ENCODE assay signal across 16 cellular contexts in the genomic region with DNA sequence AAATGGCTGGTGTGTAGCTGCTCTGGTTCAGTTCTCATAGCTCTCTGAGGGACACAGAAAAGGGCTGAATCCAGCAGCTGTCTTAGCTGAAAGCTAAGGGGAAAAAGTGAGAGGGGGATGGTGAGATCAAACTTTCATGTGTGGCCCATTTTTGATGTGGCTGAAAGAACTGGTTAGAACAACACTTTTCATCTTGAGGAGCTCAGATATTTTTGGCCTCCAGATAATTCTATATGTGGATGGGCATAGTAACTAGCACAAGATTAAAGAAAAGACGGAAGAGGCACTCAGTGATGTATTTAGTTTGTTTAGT.
DNase-seq lines count a peak whose midpoint lies in the region; ATAC-seq and TF ChIP-seq lines count a peak whose summit lies in the region.
"Had no signal": no experiment of that assay in that cellular context is flagged by ENCODE, and none has a peak within 500 bp of the region (broad histone marks: within the 10 kb centered on the region; RNA-seq: fewer than 3 reads in every experiment).

No MANE protein-coding gene starts in this region.

- CTCF ChIA-PET in activated naive CD4-positive, alpha-beta T cell treated with anti-CD3 and anti-CD28 coated beads, Interleukin-2, amount 10 ng/mL, durations not matched to agents 7 days and 5 days (lab: Charles Lee), result interaction anchor here (0.8 to 2.4 kb wide), 3 partner anchors 9 to 113 kb away, joined by 3 to 7 read pairs (median 5); no protein-coding TSS in a partner anchor

- DNase-seq in activated naive CD4-positive, alpha-beta T cell treated with anti-CD3 and anti-CD28 coated beads, Interleukin-2, amount 10 ng/mL, durations not matched to agents 7 days and 5 days, result peak; percentile 35
- no peak for DNase-seq in activated naive CD4-positive, alpha-beta T cell (lab: John Stamatoyannopoulos, UW)
- DNase-seq in effector memory CD8-positive, alpha-beta T cell, result no peak
- DNase-seq in tibial nerve (ENCODE audit: low spot score in 2 of 2) (no peak), NOMO-1 treated with dmso at 0.1 percent for 144 hours (lab: John Stamatoyannopoulos, UW; ENCODE audit: unreplicated experiment) (no peak), DMS79 (lab: John Stamatoyannopoulos, UW) (no peak), NCI-H128 (lab: John Stamatoyannopoulos, UW; ENCODE audit: unreplicated experiment) (no peak)
- DNase-seq: DMS 273 treated with DMSO at 0.1 percent for 48 hours, endodermal cell, GOT3, left ventricle myocardium superior, NCI-H2171 treated with DMSO at 0.1 percent for 48 hours, psoas muscle, T-helper 9 cell had no signal

- H3K4me1 ChIP-seq in OCI-LY3 (ENCODE audit: low read length) (peaks cover 71% of the 10 kb centered on the region), tibial nerve (peaks cover 0 to 25% (median 8%) of the 10 kb centered on the region in 4 donors)
- H3K4me1 ChIP-seq: psoas muscle had no signal

- H4K20me1 ChIP-seq in OCI-LY3 (ENCODE audit: insufficient read depth, low read length), result no peaks in the 10 kb centered on the region

- peak overlapping the region; percentile 71 for H3K4me2 ChIP-seq in OCI-LY3 (ENCODE audit: low read length)

- no peak for TF ChIP-seq EP300 in tibial nerve (IDR thresholded peaks at IDR 0.05)

- H2AFZ ChIP-seq in OCI-LY3 (ENCODE audit: low read depth, low read length), result peak overlapping the region; percentile 20

- TF ChIP-seq POLR2A in tibial nerve (IDR thresholded peaks at IDR 0.05), result no peak

- WGBS in tibial nerve, 2 donors, result 55 to 56% methylated on average over 1 of the region's 1 CpG

- no peak for TF ChIP-seq CTCF in OCI-LY3 (IDR thresholded peaks at IDR 0.05; ENCODE audit: low read depth, low read length)
- TF ChIP-seq CTCF in tibial nerve (IDR thresholded peaks at IDR 0.05), result no peak

- no peaks in the 10 kb centered on the region for H3K79me2 ChIP-seq in OCI-LY3 (ENCODE audit: low read length)

- no peaks in the 10 kb centered on the region for H3K9me3 Mint-ChIP-seq in activated naive CD4-positive, alpha-beta T cell treated with anti-CD3 and anti-CD28 coated beads, Interleukin-2, amount 10 ng/mL, durations not matched to agents 7 days and 5 days
- H3K9me3 Mint-ChIP-seq in effector memory CD8-positive, alpha-beta T cell, result no peaks in the 10 kb centered on the region
- H3K9me3 Mint-ChIP-seq: endodermal cell had no signal

- H3K27me3 ChIP-seq in OCI-LY3 (ENCODE audit: low read depth, low read length) (no peaks in the 10 kb centered on the region), tibial nerve (no peaks in the 10 kb centered on the region)

- H3K27me3 Mint-ChIP-seq in activated naive CD4-positive, alpha-beta T cell treated with anti-CD3 and anti-CD28 coated beads, Interleukin-2, amount 10 ng/mL, durations not matched to agents 7 days and 5 days, result no peaks in the 10 kb centered on the region
- no peaks in the 10 kb centered on the region for H3K27me3 Mint-ChIP-seq in effector memory CD8-positive, alpha-beta T cell

- H3K36me3 ChIP-seq in OCI-LY3 (replicated peaks; ENCODE audit: low read depth, low read length) (no peaks in the 10 kb centered on the region), tibial nerve (no peaks in the 10 kb centered on the region)

- H3K9me3 ChIP-seq in OCI-LY3 (ENCODE audit: insufficient read depth, low read length), result no peaks in the 10 kb centered on the region
- H3K9me3 ChIP-seq in tibial nerve, result no peaks in the 10 kb centered on the region
- H3K9me3 ChIP-seq: psoas muscle had no signal

- H3K27ac ChIP-seq in OCI-LY3 (ENCODE audit: low read length), result peak overlapping the region; percentile 95
- peak overlapping the region in 3 of 4 donors; percentile 13 to 77 (median 60) for H3K27ac ChIP-seq in tibial nerve
- H3K27ac ChIP-seq: psoas muscle had no signal

- H3K4me3 Mint-ChIP-seq in activated naive CD4-positive, alpha-beta T cell treated with anti-CD3 and anti-CD28 coated beads, Interleukin-2, amount 10 ng/mL, durations not matched to agents 7 days and 5 days, result no peak overlapping the region
- H3K4me3 Mint-ChIP-seq in effector memory CD8-positive, alpha-beta T cell, result peak overlapping the region; percentile 41 to 78
- H3K4me3 Mint-ChIP-seq: endodermal cell had no signal

- H3K27ac Mint-ChIP-seq in activated naive CD4-positive, alpha-beta T cell treated with anti-CD3 and anti-CD28 coated beads, Interleukin-2, amount 10 ng/mL, durations not matched to agents 7 days and 5 days, result peak overlapping the region; percentile 34
- H3K27ac Mint-ChIP-seq in effector memory CD8-positive, alpha-beta T cell, result peak overlapping the region in 1 of 2 donors; percentile 93
- H3K27ac Mint-ChIP-seq: endodermal cell had no signal

- no peaks in the 10 kb centered on the region for H3K36me3 Mint-ChIP-seq in activated naive CD4-positive, alpha-beta T cell treated with anti-CD3 and anti-CD28 coated beads, Interleukin-2, amount 10 ng/mL, durations not matched to agents 7 days and 5 days
- no peaks in the 10 kb centered on the region for H3K36me3 Mint-ChIP-seq in effector memory CD8-positive, alpha-beta T cell (ENCODE audit: insufficient read depth)

- peaks cover 49% of the 10 kb centered on the region for H3K4me1 Mint-ChIP-seq in activated naive CD4-positive, alpha-beta T cell treated with anti-CD3 and anti-CD28 coated beads, Interleukin-2, amount 10 ng/mL, durations not matched to agents 7 days and 5 days
- H3K4me1 Mint-ChIP-seq in effector memory CD8-positive, alpha-beta T cell (ENCODE audit: low read depth in 2 of 2), result peaks cover 17 to 28% of the 10 kb centered on the region in 2 donors

- H3K4me3 ChIP-seq in OCI-LY3 (ENCODE audit: low read length) (no peak overlapping the region), tibial nerve (no peak overlapping the region)
- H3K4me3 ChIP-seq: psoas muscle had no signal

- ATAC-seq in effector memory CD8-positive, alpha-beta T cell (replicated peaks), result no peak
- ATAC-seq: left ventricle myocardium superior, psoas muscle, Right ventricle myocardium inferior had no signal

- peak overlapping the region; percentile 11; the same call in 1 of the 2 replicates for H3K9ac ChIP-seq in OCI-LY3 (ENCODE audit: low read length)
